In genomic region chr15:96028620-96029019, GRCh38 we compare ENCODE assay signal across 22 cellular contexts.
"Had no signal": no experiment of that assay in that cellular context is flagged by ENCODE, and none has a peak within 500 bp of the region (broad histone marks: within the 10 kb centered on the region; RNA-seq: fewer than 3 reads in every experiment).

No MANE protein-coding gene starts in this region.

- H3K27ac Mint-ChIP-seq: dendritic cell treated with granulocyte-macrophage colony-stimulating factor and Interleukin-4, amounts not matched to agents 40 ng/mL and 50 ng/mL, for 4 days; effector memory CD8-positive, alpha-beta T cell; naive B cell; nephron progenitor cell had no signal

- H3K27ac ChIP-seq: foreskin keratinocyte, left ventricle myocardium inferior, lower lobe of right lung, neutrophil, right atrium auricular region, sigmoid colon, stomach, thoracic aorta had no signal

- H3K27me3 Mint-ChIP-seq: naive B cell had no signal

- H3K36me3 ChIP-seq: left ventricle myocardium inferior, lower lobe of right lung, neutrophil, right atrium auricular region, sigmoid colon, stomach, thoracic aorta had no signal

- H3K4me1 ChIP-seq: left ventricle myocardium inferior, lower lobe of right lung, right atrium auricular region, sigmoid colon had no signal

- ATAC-seq: effector memory CD8-positive, alpha-beta T cell; foreskin keratinocyte; lower lobe of right lung had no signal

- H3K4me1 Mint-ChIP-seq: naive B cell had no signal

- H3K9me3 ChIP-seq: left ventricle myocardium inferior, lower lobe of right lung, neutrophil, right atrium auricular region, sigmoid colon, stomach, thoracic aorta had no signal

- H3K9me3 Mint-ChIP-seq: dendritic cell treated with granulocyte-macrophage colony-stimulating factor and Interleukin-4, amounts not matched to agents 40 ng/mL and 50 ng/mL, for 4 days had no signal

- DNase-seq: effector memory CD8-positive, alpha-beta T cell; erythroblast; foreskin keratinocyte; head of caudate nucleus; hippocampal formation; islet precursor cell; left ventricle myocardium inferior; lower lobe of right lung; mesenchymal stem cell; naive B cell; nephron progenitor cell; sigmoid colon; small intestine; stimulated activated CD4-positive, alpha-beta T cell treated with anti-CD3 and anti-CD28 coated beads, Interleukin-12 subunit alpha, Interleukin-12 subunit beta, amount 100 ng/mL, for 4 hours; stimulated activated naive CD4-positive, alpha-beta T cell; stomach; substantia nigra; trophoblast cell had no signal

- H3K27me3 ChIP-seq: right atrium auricular region, sigmoid colon, stomach had no signal

- H3K4me3 ChIP-seq: left ventricle myocardium inferior, lower lobe of right lung, right atrium auricular region, sigmoid colon, stomach, thoracic aorta had no signal

- H3K4me3 Mint-ChIP-seq: dendritic cell treated with granulocyte-macrophage colony-stimulating factor and Interleukin-4, amounts not matched to agents 40 ng/mL and 50 ng/mL, for 4 days; effector memory CD8-positive, alpha-beta T cell; naive B cell; nephron progenitor cell had no signal

- H3K36me3 Mint-ChIP-seq: naive B cell had no signal
